Comparison of ENCODE assay signal across 9 cellular contexts in the genomic region with DNA sequence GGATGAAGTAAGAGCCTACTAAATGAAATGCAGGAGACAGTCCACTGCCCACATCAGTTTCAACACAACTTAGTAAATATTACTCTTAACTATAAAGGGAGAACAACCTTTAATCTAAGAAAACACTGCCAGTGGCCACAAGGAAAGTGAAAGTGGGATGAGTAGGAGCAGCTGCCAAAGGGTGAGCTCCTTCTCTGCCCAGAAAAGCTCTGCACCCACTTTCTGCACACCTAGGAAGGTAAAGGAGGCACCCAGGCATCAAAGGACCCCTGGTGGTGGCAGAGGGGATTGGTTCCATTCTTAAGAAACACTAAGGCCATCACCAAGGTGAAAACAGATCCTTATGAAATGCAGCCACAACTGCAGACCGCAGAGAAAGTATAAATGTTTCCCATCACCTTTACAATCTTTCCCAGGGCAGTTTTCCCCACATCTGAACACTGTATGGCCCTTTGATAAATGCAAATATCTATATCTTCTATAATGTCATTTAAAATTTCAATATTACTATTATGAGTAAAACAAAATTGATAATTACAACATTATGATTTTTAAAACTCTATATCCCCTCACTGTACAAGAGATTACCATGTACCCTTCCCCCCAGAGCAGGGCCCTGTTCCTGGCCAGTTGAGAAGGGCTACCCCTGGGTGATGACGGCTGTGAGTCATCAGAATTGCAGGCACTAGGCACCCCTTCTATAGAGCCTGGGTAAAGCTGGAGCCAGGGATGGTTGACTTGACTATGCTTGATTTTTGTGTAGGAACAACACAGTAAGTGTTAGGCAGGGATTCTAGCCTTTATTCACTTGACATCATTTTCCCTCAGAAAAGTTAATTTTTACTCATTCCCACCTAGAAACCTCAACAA.
A peak's percentile ranks its signal among the peaks of the same experiment; 100 is the strongest.
DNase-seq lines count a peak whose midpoint lies in the region; ATAC-seq, FAIRE-seq and TF ChIP-seq lines count a peak whose summit lies in the region.
"Had no signal": no experiment of that assay in that cellular context is flagged by ENCODE, and none has a peak within 500 bp of the region (broad histone marks: within the 10 kb centered on the region; RNA-seq: fewer than 3 reads in every experiment).

No MANE protein-coding gene starts in this region.

- no peaks in the 10 kb centered on the region for H3K27me3 ChIP-seq in lower lobe of right lung (ENCODE audit: low read depth)
- H3K27me3 ChIP-seq: BLaER1 had no signal

- no peak for FAIRE-seq in HTR-8/SVneo (lab: Jason Lieb, UNC)

- peaks cover 9% of the 10 kb centered on the region for H3K4me1 ChIP-seq in lower lobe of right lung
- H3K4me1 ChIP-seq: BLaER1 had no signal

- TF ChIP-seq CTCF in astrocyte of the spinal cord (IDR thresholded peaks at IDR 0.05; ENCODE audit: low read depth, low read length): peak; percentile 75
- peak; percentile 63 for TF ChIP-seq CTCF in lower lobe of right lung (IDR thresholded peaks at IDR 0.05)

- ATAC-seq in lower lobe of right lung (peak; percentile 77 to 78), HG02852 (IDR thresholded peaks at IDR 0.05; ENCODE audit: unreplicated experiment) (no peak)

- no peaks in the 10 kb centered on the region for H3K36me3 ChIP-seq in lower lobe of right lung
- H3K36me3 ChIP-seq: BLaER1 had no signal

- intact Hi-C loops in lower lobe of right lung (cut with DNase I): no loop called here

- no peak overlapping the region for H3K27ac ChIP-seq in lower lobe of right lung
- H3K27ac ChIP-seq: BLaER1 had no signal

- DNase-seq in DMS79 (lab: John Stamatoyannopoulos, UW) (peak; percentile 0), DMS79 treated with DMSO at 0.1 percent for 48 hours (lab: John Stamatoyannopoulos, UW) (no peak), HTR-8/SVneo (ENCODE audit: insufficient read length, low spot score) (peak; percentile 25), T-helper 22 cell (ENCODE audit: low read depth) (peak; percentile 21), astrocyte of the spinal cord (ENCODE audit: low read depth, low spot score) (peak; percentile 47), lower lobe of right lung (no peak)
- peak; percentile 79 for DNase-seq in stimulated activated CD8-positive, alpha-beta memory T cell treated with anti-CD3 and anti-CD28 coated beads, Interleukin-4, amount 100 ng/mL, for 48 hours

- H3K9me3 ChIP-seq in lower lobe of right lung: no peaks in the 10 kb centered on the region
- H3K9me3 ChIP-seq: BLaER1 had no signal

- H3K4me3 ChIP-seq in astrocyte of the spinal cord (ENCODE audit: low read depth, low read length) (no peak overlapping the region), lower lobe of right lung (no peak overlapping the region)
- H3K4me3 ChIP-seq: BLaER1 had no signal

- in situ Hi-C loops in astrocyte of the spinal cord (cut with HindIII; ENCODE audit: low sequenced_read_pairs): no loop called here

Comparison
In these comparisons a context has a peak if more than half of its experiments do, and no peak if none do; other contexts are left out.
1. DNase-seq: peak in DMS79 (single experiment), HTR-8/SVneo (single experiment), T-helper 22 cell (single experiment), astrocyte of the spinal cord (single experiment) and stimulated activated CD8-positive, alpha-beta memory T cell treated with anti-CD3 and anti-CD28 coated beads, Interleukin-4, amount 100 ng/mL, for 48 hours (single experiment); none in DMS79 treated with DMSO at 0.1 percent for 48 hours (single experiment) and lower lobe of right lung (single experiment).